Comparison of ENCODE assay signal across 14 cellular contexts in genomic region chr13:33205224-33205623, GRCh38.
DNase-seq lines count a peak whose midpoint lies in the region; ATAC-seq and TF ChIP-seq lines count a peak whose summit lies in the region.
"Had no signal": no experiment of that assay in that cellular context is flagged by ENCODE, and none has a peak within 500 bp of the region (broad histone marks: within the 10 kb centered on the region; RNA-seq: fewer than 3 reads in every experiment).

No MANE protein-coding gene starts in this region.

- no peak for DNase-seq in activated T-cell treated with anti-CD3 and anti-CD28 coated beads, Interleukin-2, amount 50 U/mL, for 72 hours
- no peak for DNase-seq in activated T-cell treated with anti-CD3 and anti-CD28 coated beads, Interleukin-2, amount 50 U/mL, for 1 hour
- DNase-seq in type B pancreatic cell (ENCODE audit: extremely low spot score, unreplicated experiment): no peak
- DNase-seq in SHP77 (lab: John Stamatoyannopoulos, UW): no peak
- DNase-seq in Kasumi-1 (lab: John Stamatoyannopoulos, UW): no peak
- no peak for DNase-seq in stimulated activated CD4-positive, alpha-beta T cell treated with anti-CD3 and anti-CD28 coated beads, Interleukin-12 subunit alpha, Interleukin-12 subunit beta, amount 100 ng/mL, for 4 hours
- DNase-seq: activated T-cell treated with anti-CD3 and anti-CD28 coated beads, Interleukin-2, amount 50 U/mL, for 4 hours; DMS153; naive thymus-derived CD4-positive, alpha-beta T cell; NCI-H510A; WERI-Rb-1 had no signal

- intact Hi-C loops in dendritic cell treated with granulocyte-macrophage colony-stimulating factor and Interleukin-4, amounts not matched to agents 40 ng/mL and 50 ng/mL, for 4 days (cut with micrococcal nuclease): loop anchor here (10.0 kb wide), 1 partner anchor 100 kb away; no protein-coding TSS in a partner anchor

- TF ChIP-seq CTCF in nephron (IDR thresholded peaks at IDR 0.05; ENCODE audit: unreplicated experiment in 3 of 3) (no peak), type B pancreatic cell (conservative IDR thresholded peaks at IDR 0.05) (no peak)

- no peak for ATAC-seq in activated T-cell treated with anti-CD3 and anti-CD28 coated beads, Interleukin-2, amount 50 U/mL, for 72 hours (replicated peaks in 1 of 2)
- ATAC-seq: activated T-cell treated with anti-CD3 and anti-CD28 coated beads, Interleukin-2, amount 50 U/mL, for 4 hours; naive thymus-derived CD4-positive, alpha-beta T cell had no signal

- peaks cover 28% of the 10 kb centered on the region for H3K27me3 Mint-ChIP-seq in activated T-cell treated with anti-CD3 and anti-CD28 coated beads, Interleukin-2, amount 50 U/mL, for 72 hours (ENCODE audit: low read depth)
- H3K27me3 Mint-ChIP-seq in dendritic cell treated with granulocyte-macrophage colony-stimulating factor and Interleukin-4, amounts not matched to agents 40 ng/mL and 50 ng/mL, for 4 days: no peaks in the 10 kb centered on the region
- H3K27me3 Mint-ChIP-seq in nephron (ENCODE audit: low read depth) (peaks cover 3% of the 10 kb centered on the region), type B pancreatic cell (no peaks in the 10 kb centered on the region)

- H3K9me3 Mint-ChIP-seq in activated T-cell treated with anti-CD3 and anti-CD28 coated beads, Interleukin-2, amount 50 U/mL, for 72 hours: no peaks in the 10 kb centered on the region
- no peaks in the 10 kb centered on the region for H3K9me3 Mint-ChIP-seq in dendritic cell treated with granulocyte-macrophage colony-stimulating factor and Interleukin-4, amounts not matched to agents 40 ng/mL and 50 ng/mL, for 4 days
- H3K9me3 Mint-ChIP-seq in nephron: no peaks in the 10 kb centered on the region
- H3K9me3 Mint-ChIP-seq in type B pancreatic cell: peaks cover 12% of the 10 kb centered on the region
- H3K9me3 Mint-ChIP-seq: activated T-cell treated with anti-CD3 and anti-CD28 coated beads, Interleukin-2, amount 50 U/mL, for 4 hours; central memory CD8-positive, alpha-beta T cell had no signal

- H3K36me3 Mint-ChIP-seq in activated T-cell treated with anti-CD3 and anti-CD28 coated beads, Interleukin-2, amount 50 U/mL, for 72 hours (ENCODE audit: insufficient read depth in 2 of 2): no peaks in the 10 kb centered on the region
- H3K36me3 Mint-ChIP-seq in dendritic cell treated with granulocyte-macrophage colony-stimulating factor and Interleukin-4, amounts not matched to agents 40 ng/mL and 50 ng/mL, for 4 days (ENCODE audit: low read depth): no peaks in the 10 kb centered on the region
- no peaks in the 10 kb centered on the region for H3K36me3 Mint-ChIP-seq in nephron (ENCODE audit: low read depth)
- no peaks in the 10 kb centered on the region for H3K36me3 Mint-ChIP-seq in type B pancreatic cell

- peaks cover 23% of the 10 kb centered on the region for H3K4me1 Mint-ChIP-seq in activated T-cell treated with anti-CD3 and anti-CD28 coated beads, Interleukin-2, amount 50 U/mL, for 72 hours (ENCODE audit: low read depth)
- peaks cover 48% of the 10 kb centered on the region for H3K4me1 Mint-ChIP-seq in dendritic cell treated with granulocyte-macrophage colony-stimulating factor and Interleukin-4, amounts not matched to agents 40 ng/mL and 50 ng/mL, for 4 days (ENCODE audit: low read depth)
- H3K4me1 Mint-ChIP-seq in nephron (peaks cover 72% of the 10 kb centered on the region), type B pancreatic cell (ENCODE audit: unreplicated experiment) (peaks cover 47% of the 10 kb centered on the region)
- H3K4me1 Mint-ChIP-seq: central memory CD8-positive, alpha-beta T cell had no signal

- peak overlapping the region in 1 of 2 donors; percentile 28 for H3K4me3 Mint-ChIP-seq in activated T-cell treated with anti-CD3 and anti-CD28 coated beads, Interleukin-2, amount 50 U/mL, for 72 hours
- no peak overlapping the region for H3K4me3 Mint-ChIP-seq in dendritic cell treated with granulocyte-macrophage colony-stimulating factor and Interleukin-4, amounts not matched to agents 40 ng/mL and 50 ng/mL, for 4 days
- H3K4me3 Mint-ChIP-seq in nephron (peak overlapping the region; percentile 65 to 82 (median 78)), type B pancreatic cell (peak overlapping the region; percentile 11)
- H3K4me3 Mint-ChIP-seq: activated T-cell treated with anti-CD3 and anti-CD28 coated beads, Interleukin-2, amount 50 U/mL, for 4 hours; central memory CD8-positive, alpha-beta T cell had no signal

- H3K27ac Mint-ChIP-seq in activated T-cell treated with anti-CD3 and anti-CD28 coated beads, Interleukin-2, amount 50 U/mL, for 72 hours: peak overlapping the region; percentile 74
- H3K27ac Mint-ChIP-seq in dendritic cell treated with granulocyte-macrophage colony-stimulating factor and Interleukin-4, amounts not matched to agents 40 ng/mL and 50 ng/mL, for 4 days: peak overlapping the region; percentile 46
- H3K27ac Mint-ChIP-seq in nephron (peak overlapping the region; percentile 86 to 93 (median 92)), type B pancreatic cell (peak overlapping the region; percentile 7)

Comparison
In these comparisons a context has a peak if more than half of its experiments do, and no peak if none do; other contexts are left out.
1. H3K27ac Mint-ChIP-seq: peak in every context shown above with its lines; median percentile 92 in nephron; 74 in activated T-cell treated with anti-CD3 and anti-CD28 coated beads, Interleukin-2, amount 50 U/mL, for 72 hours; 46 in dendritic cell treated with granulocyte-macrophage colony-stimulating factor and Interleukin-4, amounts not matched to agents 40 ng/mL and 50 ng/mL, for 4 days; 7 in type B pancreatic cell.